In the genomic region with DNA sequence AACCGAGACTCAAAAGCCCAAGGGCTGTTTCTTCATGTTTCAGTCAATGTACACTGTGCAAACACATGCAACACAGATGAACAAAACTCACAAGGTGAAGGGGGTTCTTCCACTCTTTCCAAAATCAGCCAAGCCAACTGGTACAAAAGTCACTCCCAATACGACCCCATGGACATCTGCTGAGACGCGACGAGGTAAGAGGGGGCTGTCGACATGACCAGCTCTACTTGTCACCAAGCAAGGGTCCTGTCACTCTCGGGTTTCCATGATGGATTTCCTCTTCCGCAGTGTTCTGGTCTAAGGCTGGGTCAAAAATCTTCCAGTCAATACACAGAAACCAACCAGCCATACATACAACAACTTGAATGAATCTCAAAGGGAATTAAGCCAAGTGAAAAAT, we compare ENCODE assay signal across 21 cellular contexts. TPM values are rescaled to one million over a fixed set of nuclear protein-coding genes. Genes with fewer than 3 reads are reported as not detected.
DNase-seq lines count a peak whose midpoint lies in the region; TF ChIP-seq lines count a peak whose summit lies in the region.
"Had no signal": no experiment of that assay in that cellular context is flagged by ENCODE, and none has a peak within 500 bp of the region (broad histone marks: within the 10 kb centered on the region; RNA-seq: fewer than 3 reads in every experiment).

No MANE protein-coding gene starts in this region.

- H3K27me3 Mint-ChIP-seq in chondrocyte (ENCODE audit: low read depth): no peaks in the 10 kb centered on the region
- no peaks in the 10 kb centered on the region for H3K27me3 Mint-ChIP-seq in nephron progenitor cell (ENCODE audit: low read depth, poor library complexity)
- no peaks in the 10 kb centered on the region for H3K27me3 Mint-ChIP-seq in mesothelial cell of epicardium (ENCODE audit: low read depth)

- DNase-seq in Peyer's patch (peak in 1 of 3 donors; percentile 26), chondrocyte (ENCODE audit: low spot score) (peak; percentile 32), nephron progenitor cell (no peak), thyroid gland (no peak), mesothelial cell of epicardium (ENCODE audit: low spot score in 2 of 2, unreplicated experiment in 2 of 2) (no peak), HPDE6-E6E7 (ENCODE audit: extremely low spot score) (no peak)
- DNase-seq in activated CD4-positive, alpha-beta T cell treated with anti-CD3 and anti-CD28 coated beads, Interleukin-2, amount 50 U/mL, for 48 hours: no peak
- DNase-seq: activated CD8-positive, alpha-beta T cell treated with anti-CD3 and anti-CD28 coated beads, Interleukin-2, amount 10 ng/mL, durations not matched to agents 7 days and 5 days; activated naive CD4-positive, alpha-beta T cell; amniotic stem cell; CD8-positive, alpha-beta memory T cell; central memory CD4-positive, alpha-beta T cell; foreskin fibroblast; GF-D8; hypothalamus; KG1; lower lobe of right lung; MV-4-11; NCI-H1694; NCI-H748 treated with DMSO at 0.1 percent for 48 hours; SHP77 had no signal

- H3K4me3 Mint-ChIP-seq in chondrocyte (ENCODE audit: unreplicated experiment): no peak overlapping the region
- H3K4me3 Mint-ChIP-seq in nephron progenitor cell: no peak overlapping the region
- no peak overlapping the region for H3K4me3 Mint-ChIP-seq in mesothelial cell of epicardium
- H3K4me3 Mint-ChIP-seq: activated CD8-positive, alpha-beta T cell treated with anti-CD3 and anti-CD28 coated beads, Interleukin-2, amount 10 ng/mL, durations not matched to agents 7 days and 5 days; CD8-positive, alpha-beta memory T cell had no signal

- TF ChIP-seq POLR2A in Peyer's patch (IDR thresholded peaks at IDR 0.05): no peak
- no peak for TF ChIP-seq POLR2A in thyroid gland (IDR thresholded peaks at IDR 0.05)

- H3K4me1 ChIP-seq in Peyer's patch (peaks cover 0 to 80% (median 5%) of the 10 kb centered on the region in 4 donors), thyroid gland (peaks cover 59 to 98% of the 10 kb centered on the region in 2 donors)

- 88 to 92% methylated on average over 8 of the region's 8 CpGs for WGBS in thyroid gland, 2 donors

- H3K9me3 ChIP-seq in Peyer's patch: no peaks in the 10 kb centered on the region
- no peaks in the 10 kb centered on the region for H3K9me3 ChIP-seq in thyroid gland
- H3K9me3 ChIP-seq: lower lobe of right lung had no signal

- TF ChIP-seq CTCF in Peyer's patch (IDR thresholded peaks at IDR 0.05) (no peak), chondrocyte (IDR thresholded peaks at IDR 0.05) (no peak), nephron progenitor cell (IDR thresholded peaks at IDR 0.05) (no peak), thyroid gland (IDR thresholded peaks at IDR 0.05) (no peak), mesothelial cell of epicardium (IDR thresholded peaks at IDR 0.05; ENCODE audit: unreplicated experiment) (no peak)

- H3K36me3 Mint-ChIP-seq in chondrocyte (ENCODE audit: low read depth) (peaks cover 4% of the 10 kb centered on the region), nephron progenitor cell (ENCODE audit: low read depth) (peaks cover 57% of the 10 kb centered on the region), mesothelial cell of epicardium (peaks cover 12% of the 10 kb centered on the region)
- H3K36me3 Mint-ChIP-seq: CD8-positive, alpha-beta memory T cell had no signal

- H3K9me3 Mint-ChIP-seq in chondrocyte (ENCODE audit: low read depth) (no peaks in the 10 kb centered on the region), nephron progenitor cell (no peaks in the 10 kb centered on the region), mesothelial cell of epicardium (no peaks in the 10 kb centered on the region)
- H3K9me3 Mint-ChIP-seq: CD8-positive, alpha-beta memory T cell had no signal

- H3K27ac ChIP-seq in Peyer's patch (peak overlapping the region in 3 of 4 donors; percentile 82 to 94 (median 94)), thyroid gland (peak overlapping the region in 2 of 3 donors; percentile 67 to 91)

- H3K4me3 ChIP-seq in Peyer's patch: no peak overlapping the region
- no peak overlapping the region for H3K4me3 ChIP-seq in thyroid gland (replicated peaks in 1 of 3)
- H3K4me3 ChIP-seq: lower lobe of right lung had no signal

- H3K27me3 ChIP-seq in Peyer's patch (no peaks in the 10 kb centered on the region), thyroid gland (no peaks in the 10 kb centered on the region)

- H3K36me3 ChIP-seq in Peyer's patch (no peaks in the 10 kb centered on the region), thyroid gland (no peaks in the 10 kb centered on the region)

- no peak overlapping the region for H3K27ac Mint-ChIP-seq in chondrocyte (ENCODE audit: unreplicated experiment)
- peak overlapping the region; percentile 33 for H3K27ac Mint-ChIP-seq in nephron progenitor cell
- no peak overlapping the region for H3K27ac Mint-ChIP-seq in mesothelial cell of epicardium
- H3K27ac Mint-ChIP-seq: activated CD8-positive, alpha-beta T cell treated with anti-CD3 and anti-CD28 coated beads, Interleukin-2, amount 10 ng/mL, durations not matched to agents 7 days and 5 days; CD8-positive, alpha-beta memory T cell had no signal

- H3K4me1 Mint-ChIP-seq in chondrocyte (ENCODE audit: low read depth): peaks cover 73% of the 10 kb centered on the region
- peaks cover 70% of the 10 kb centered on the region for H3K4me1 Mint-ChIP-seq in nephron progenitor cell
- H3K4me1 Mint-ChIP-seq in mesothelial cell of epicardium: peaks cover 39% of the 10 kb centered on the region
- H3K4me1 Mint-ChIP-seq: CD8-positive, alpha-beta memory T cell had no signal

- intact Hi-C loops in thyroid gland (cut with DNase I): no loop called here

RNA-seq across cellular contexts. Expression of gene CTBP2, which starts 37.8 kb away (rescaled TPM):
- 10 to 100 TPM; 53.6 to 83.8 (median 64.7) TPM for total RNA-seq in Peyer's patch
- total RNA-seq in chondrocyte: 62.6 to 90.6 TPM (median 86.4 TPM) in 3 replicates
- total RNA-seq in thyroid gland: 100 to 1,000 TPM in 3 of 4 donors, 10 to 100 TPM in 1; 92.4 to 136 (median 125) TPM
- total RNA-seq in mesothelial cell of epicardium: 115 to 122 TPM (median 121 TPM) in 3 replicates
